Comparison of ENCODE assay signal across 1 cellular context in the genomic region with DNA sequence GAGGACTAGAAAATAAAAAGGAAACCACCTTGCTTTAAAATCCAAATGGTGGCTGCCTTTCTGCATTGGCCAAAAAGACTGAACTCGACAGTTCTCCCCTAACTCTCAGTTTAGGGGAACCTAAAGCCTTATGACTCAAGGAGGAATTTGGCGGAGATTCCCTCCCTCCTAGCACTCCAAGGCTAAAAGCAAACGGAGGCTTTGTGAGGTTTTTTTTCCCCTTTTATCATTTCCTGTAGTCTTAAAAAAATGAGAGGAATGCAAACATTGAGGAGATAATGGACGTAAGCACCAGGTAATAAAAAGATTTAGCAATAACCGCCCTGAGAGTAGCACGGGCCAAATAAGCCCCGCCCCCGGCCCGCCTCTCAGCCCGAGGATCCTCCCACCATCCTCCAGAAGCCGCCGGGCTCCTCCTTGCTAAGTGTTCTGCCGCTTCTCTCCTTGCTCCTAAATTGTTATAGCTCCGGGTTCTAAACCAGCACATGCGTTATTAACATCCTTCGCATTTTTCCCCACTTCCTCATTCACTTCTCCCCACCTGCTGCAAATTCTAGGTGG.
TF ChIP-seq lines count a peak whose summit lies in the region.

No MANE protein-coding gene starts in this region.

TF ChIP-seq in HEK293, 187 proteins besides CTCF, POLR2A, EP300 and RAD21 (continued from another document):
- TF ChIP-seq, protein P1, sequence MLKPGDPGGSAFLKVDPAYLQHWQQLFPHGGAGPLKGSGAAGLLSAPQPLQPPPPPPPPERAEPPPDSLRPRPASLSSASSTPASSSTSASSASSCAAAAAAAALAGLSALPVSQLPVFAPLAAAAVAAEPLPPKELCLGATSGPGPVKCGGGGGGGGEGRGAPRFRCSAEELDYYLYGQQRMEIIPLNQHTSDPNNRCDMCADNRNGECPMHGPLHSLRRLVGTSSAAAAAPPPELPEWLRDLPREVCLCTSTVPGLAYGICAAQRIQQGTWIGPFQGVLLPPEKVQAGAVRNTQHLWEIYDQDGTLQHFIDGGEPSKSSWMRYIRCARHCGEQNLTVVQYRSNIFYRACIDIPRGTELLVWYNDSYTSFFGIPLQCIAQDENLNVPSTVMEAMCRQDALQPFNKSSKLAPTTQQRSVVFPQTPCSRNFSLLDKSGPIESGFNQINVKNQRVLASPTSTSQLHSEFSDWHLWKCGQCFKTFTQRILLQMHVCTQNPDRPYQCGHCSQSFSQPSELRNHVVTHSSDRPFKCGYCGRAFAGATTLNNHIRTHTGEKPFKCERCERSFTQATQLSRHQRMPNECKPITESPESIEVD (tag by site-specific recombination; IDR thresholded peaks at IDR 0.05): peak; percentile 95
- no peak for TF ChIP-seq ZNF776 (tag by site-specific recombination; IDR thresholded peaks at IDR 0.05; ENCODE audit: borderline replicate concordance)
- TF ChIP-seq ZXDB (tag by site-specific recombination; IDR thresholded peaks at IDR 0.05): peak; percentile 86
